15 cellular contexts compared by ENCODE assay signal in genomic region chr17:79217473-79218135, GRCh38.
"Had no signal": no experiment of that assay in that cellular context is flagged by ENCODE, and none has a peak within 500 bp of the region (broad histone marks: within the 10 kb centered on the region; RNA-seq: fewer than 3 reads in every experiment).

No MANE protein-coding gene starts in this region.

- H3K4me3 Mint-ChIP-seq: natural killer cell had no signal

- H3K27ac ChIP-seq: adrenal gland, transverse colon had no signal

- H3K9me3 Mint-ChIP-seq: natural killer cell had no signal

- FAIRE-seq: endometrium, small intestine had no signal

- H3K36me3 Mint-ChIP-seq: natural killer cell had no signal

- H3K9me3 ChIP-seq: adrenal gland, transverse colon had no signal

- H3K27ac Mint-ChIP-seq: natural killer cell had no signal

- H3K4me3 ChIP-seq: adrenal gland, transverse colon had no signal

- DNase-seq: activated CD4-positive, alpha-beta T cell treated with anti-CD3 and anti-CD28 coated beads, Interleukin-2, amount 50 U/mL, for 4 hours; activated CD4-positive, CD25-positive, alpha-beta regulatory T cell treated with anti-CD3 and anti-CD28 coated beads, Interleukin-2, amount 50 U/mL, for 72 hours; activated naive CD4-positive, alpha-beta T cell treated with anti-CD3 and anti-CD28 coated beads, Interleukin-2, amount 50 U/mL, for 16 hours; activated T-cell treated with anti-CD3 and anti-CD28 coated beads for 4 hours; adrenal gland; mesenchymal stem cell; natural killer cell; right cardiac atrium; small intestine; stimulated activated CD4-positive, alpha-beta T cell treated with anti-CD3 and anti-CD28 coated beads, Interleukin-4, amount 100 ng/mL, for 24 hours; stimulated activated naive CD4-positive, alpha-beta T cell; T-helper 1 cell; T1000; transverse colon had no signal

- H3K36me3 ChIP-seq: adrenal gland, transverse colon had no signal

- H3K4me1 ChIP-seq: adrenal gland, transverse colon had no signal
